8 cellular contexts compared by ENCODE assay signal in genomic region chr13:110874508-110874960, GRCh38. TPM values are rescaled to one million over a fixed set of nuclear protein-coding genes. Genes with fewer than 3 reads are reported as not detected.
DNase-seq lines count a peak whose midpoint lies in the region; ATAC-seq and TF ChIP-seq lines count a peak whose summit lies in the region.

No MANE protein-coding gene starts in this region.

- 1 to 3% (median 1%) methylated on average over 27 to 32 of the region's 32 CpGs for WGBS in heart left ventricle, 4 donors

- peaks cover 7 to 37% (median 23%) of the 10 kb centered on the region in 12 donors for H3K4me1 ChIP-seq in heart left ventricle
- H3K4me1 ChIP-seq in parathyroid adenoma: no peaks in the 10 kb centered on the region

- H3K4me2 ChIP-seq in parathyroid adenoma (ENCODE audit: low read length): peak overlapping the region; percentile 67

- H3K27ac ChIP-seq in heart left ventricle (peak overlapping the region in 2 of 12 donors; percentile 47), parathyroid adenoma (no peak overlapping the region)

- TF ChIP-seq CTCF in GM06990 (IDR thresholded peaks at IDR 0.05; ENCODE audit: insufficient read depth, low read length, poor library complexity, severe bottlenecking) (no peak), heart left ventricle (IDR thresholded peaks at IDR 0.05) (no peak), parathyroid adenoma (IDR thresholded peaks at IDR 0.05) (no peak)

- TF ChIP-seq POLR2A in heart left ventricle (IDR thresholded peaks at IDR 0.05): no peak

- no peak overlapping the region for H3K9ac ChIP-seq in parathyroid adenoma

- H3K79me2 ChIP-seq in parathyroid adenoma: no peaks in the 10 kb centered on the region

- H3K9me3 ChIP-seq in heart left ventricle (no peaks in the 10 kb centered on the region), parathyroid adenoma (ENCODE audit: control insufficient read depth, low read length) (no peaks in the 10 kb centered on the region)

- DNase-seq in GM06990 (ENCODE audit: extremely low read depth, insufficient read length) (peak; percentile 40), HuH-7 (ENCODE audit: low spot score) (peak; percentile 78), SHP77 (lab: John Stamatoyannopoulos, UW) (peak; percentile 77 to 82), heart left ventricle (peak; percentile 89 to 92 (median 91)), ureter (ENCODE audit: low spot score) (peak; percentile 91)
- peak; percentile 10 for DNase-seq in activated naive CD8-positive, alpha-beta T cell treated with anti-CD3 and anti-CD28 coated beads, Interleukin-2, amount 50 U/mL, for 16 hours (ENCODE audit: low read depth, low spot score)

- peak overlapping the region; percentile 53 for H2AFZ ChIP-seq in parathyroid adenoma

- ATAC-seq in heart left ventricle: peak; percentile 64 to 85 (median 76)
- no peak for ATAC-seq in HG03039 (IDR thresholded peaks at IDR 0.05; ENCODE audit: unreplicated experiment)

- H3K4me3 ChIP-seq in GM06990 (replicated peaks; ENCODE audit: low read depth, low read length): peak overlapping the region; percentile 27
- peak overlapping the region in 11 of 12 donors; percentile 21 to 55 (median 44) for H3K4me3 ChIP-seq in heart left ventricle
- peak overlapping the region; percentile 39 for H3K4me3 ChIP-seq in parathyroid adenoma (ENCODE audit: low read depth, low read length)

- 0 out of 2 replicates have a peak, but pooled peaks cover 1% of the 10 kb centered on the region for H3K27me3 ChIP-seq in GM06990 (replicated peaks; ENCODE audit: control insufficient read depth, insufficient read depth, low read length)
- H3K27me3 ChIP-seq in heart left ventricle: no peaks in the 10 kb centered on the region
- no peaks in the 10 kb centered on the region for H3K27me3 ChIP-seq in parathyroid adenoma (ENCODE audit: control insufficient read depth, insufficient read depth, low read length)

- intact Hi-C loops in heart left ventricle (cut with DNase I): loop anchor here in 6 of 10 donors (5.0 kb wide), 3 partner anchors 38 to 162 kb away; partner anchors contain the start of gene ING1 (in 1 of the 6)

- H3K36me3 ChIP-seq in GM06990 (ENCODE audit: control insufficient read depth, insufficient read depth, low read length) (peaks cover 2% of the 10 kb centered on the region; the same call in 1 of the 2 replicates), heart left ventricle (peaks cover 0 to 12% (median 3%) of the 10 kb centered on the region in 9 donors), parathyroid adenoma (ENCODE audit: control insufficient read depth, insufficient read depth, low read length) (no peaks in the 10 kb centered on the region)

RNA-seq across cellular contexts. Expression of gene ANKRD10, which starts 40.3 kb away (rescaled TPM):
- total RNA-seq in heart left ventricle: 10 to 100 TPM; 37.9 to 81.3 (median 49.7) TPM
- polyA plus RNA-seq in heart left ventricle: 10 to 100 TPM; 37.7 to 43.4 TPM
- 138 TPM for total RNA-seq in ureter

Comparison
In these comparisons a context has a peak if more than half of its experiments do, and no peak if none do; other contexts are left out.
1. DNase-seq: peak in every context shown above with its lines; median percentile 91 in heart left ventricle; 91 in ureter; 80 in SHP77; 78 in HuH-7; 40 in GM06990; 10 in activated naive CD8-positive, alpha-beta T cell treated with anti-CD3 and anti-CD28 coated beads, Interleukin-2, amount 50 U/mL, for 16 hours.